10 cellular contexts compared by ENCODE assay signal in genomic region chr7:92765725-92766124, GRCh38.
A peak's percentile ranks its signal among the peaks of the same experiment; 100 is the strongest.
DNase-seq lines count a peak whose midpoint lies in the region; ATAC-seq and TF ChIP-seq lines count a peak whose summit lies in the region.
"Had no signal": no experiment of that assay in that cellular context is flagged by ENCODE, and none has a peak within 500 bp of the region (broad histone marks: within the 10 kb centered on the region; RNA-seq: fewer than 3 reads in every experiment).

No MANE protein-coding gene starts in this region.

- no peak overlapping the region for H3K4me3 Mint-ChIP-seq in activated CD4-positive, alpha-beta T cell treated with anti-CD3 and anti-CD28 coated beads, Interleukin-2, amount 10 ng/mL, durations not matched to agents 24 days and 14 days
- H3K4me3 Mint-ChIP-seq in activated CD4-positive, alpha-beta memory T cell treated with anti-CD3 and anti-CD28 coated beads, Interleukin-2, amount 10 ng/mL, durations not matched to agents 7 days and 5 days: no peak overlapping the region
- H3K4me3 Mint-ChIP-seq in stimulated activated memory B cell treated with anti-CD40 and anti-IgM and Interleukin-4, amounts not matched to agents 10 μg/mL and 1 μg/mL and 100 μg/mL, for 72 hours: no peak overlapping the region
- H3K4me3 Mint-ChIP-seq: immature natural killer cell had no signal

- H3K27me3 ChIP-seq in stomach: no peaks in the 10 kb centered on the region
- H3K27me3 ChIP-seq: upper lobe of left lung had no signal

- peaks cover 61% of the 10 kb centered on the region for H3K4me1 Mint-ChIP-seq in activated CD4-positive, alpha-beta T cell treated with anti-CD3 and anti-CD28 coated beads, Interleukin-2, amount 10 ng/mL, durations not matched to agents 24 days and 14 days
- peaks cover 61% of the 10 kb centered on the region for H3K4me1 Mint-ChIP-seq in activated CD4-positive, alpha-beta memory T cell treated with anti-CD3 and anti-CD28 coated beads, Interleukin-2, amount 10 ng/mL, durations not matched to agents 7 days and 5 days
- H3K4me1 Mint-ChIP-seq in stimulated activated memory B cell treated with anti-CD40 and anti-IgM and Interleukin-4, amounts not matched to agents 10 μg/mL and 1 μg/mL and 100 μg/mL, for 72 hours: peaks cover 13% of the 10 kb centered on the region

- H3K36me3 ChIP-seq in stomach: no peaks in the 10 kb centered on the region
- H3K36me3 ChIP-seq: upper lobe of left lung had no signal

- peak overlapping the region; percentile 94 for H3K27ac Mint-ChIP-seq in activated CD4-positive, alpha-beta T cell treated with anti-CD3 and anti-CD28 coated beads, Interleukin-2, amount 10 ng/mL, durations not matched to agents 24 days and 14 days
- peak overlapping the region; percentile 16 for H3K27ac Mint-ChIP-seq in activated CD4-positive, alpha-beta memory T cell treated with anti-CD3 and anti-CD28 coated beads, Interleukin-2, amount 10 ng/mL, durations not matched to agents 7 days and 5 days
- H3K27ac Mint-ChIP-seq in stimulated activated memory B cell treated with anti-CD40 and anti-IgM and Interleukin-4, amounts not matched to agents 10 μg/mL and 1 μg/mL and 100 μg/mL, for 72 hours: no peak overlapping the region

- H3K4me1 ChIP-seq in stomach: peaks cover 0 to 52% (median 27%) of the 10 kb centered on the region in 4 donors

- WGBS in stomach, 5 donors: 43 to 58% (median 57%) methylated on average over 3 of the region's 3 CpGs

- no peak for TF ChIP-seq POLR2A in stomach (IDR thresholded peaks at IDR 0.05)

- TF ChIP-seq EP300 in stomach (IDR thresholded peaks at IDR 0.05): no peak

- POLR2A ChIA-PET in activated CD4-positive, alpha-beta memory T cell treated with anti-CD3 and anti-CD28 coated beads, Interleukin-2, amount 10 ng/mL, durations not matched to agents 7 days and 5 days (lab: Charles Lee): interaction anchor here (0.8 to 1.0 kb wide), 3 partner anchors 11 to 55 kb away, joined by 3 to 4 read pairs (median 3); no protein-coding TSS in a partner anchor

- no peaks in the 10 kb centered on the region for H3K27me3 Mint-ChIP-seq in activated CD4-positive, alpha-beta T cell treated with anti-CD3 and anti-CD28 coated beads, Interleukin-2, amount 10 ng/mL, durations not matched to agents 24 days and 14 days
- H3K27me3 Mint-ChIP-seq in activated CD4-positive, alpha-beta memory T cell treated with anti-CD3 and anti-CD28 coated beads, Interleukin-2, amount 10 ng/mL, durations not matched to agents 7 days and 5 days: no peaks in the 10 kb centered on the region
- H3K27me3 Mint-ChIP-seq in stimulated activated memory B cell treated with anti-CD40 and anti-IgM and Interleukin-4, amounts not matched to agents 10 μg/mL and 1 μg/mL and 100 μg/mL, for 72 hours: no peaks in the 10 kb centered on the region

- H3K27ac ChIP-seq in stomach: peak overlapping the region in 3 of 5 donors; percentile 3 to 39 (median 35)
- H3K27ac ChIP-seq: upper lobe of left lung had no signal

- peaks cover 55% of the 10 kb centered on the region for H3K36me3 Mint-ChIP-seq in activated CD4-positive, alpha-beta T cell treated with anti-CD3 and anti-CD28 coated beads, Interleukin-2, amount 10 ng/mL, durations not matched to agents 24 days and 14 days (ENCODE audit: low read depth)
- peaks cover 49% of the 10 kb centered on the region for H3K36me3 Mint-ChIP-seq in activated CD4-positive, alpha-beta memory T cell treated with anti-CD3 and anti-CD28 coated beads, Interleukin-2, amount 10 ng/mL, durations not matched to agents 7 days and 5 days (ENCODE audit: low read depth)
- H3K36me3 Mint-ChIP-seq in stimulated activated memory B cell treated with anti-CD40 and anti-IgM and Interleukin-4, amounts not matched to agents 10 μg/mL and 1 μg/mL and 100 μg/mL, for 72 hours: peaks cover 24% of the 10 kb centered on the region

- CTCF ChIA-PET in activated CD4-positive, alpha-beta memory T cell treated with anti-CD3 and anti-CD28 coated beads, Interleukin-2, amount 10 ng/mL, durations not matched to agents 7 days and 5 days (lab: Charles Lee): interaction anchor here (0.6 to 2.2 kb wide), 4 partner anchors 9 to 788 kb away, joined by 3 to 6 read pairs (median 4); no protein-coding TSS in a partner anchor

- no peaks in the 10 kb centered on the region for H3K9me3 Mint-ChIP-seq in activated CD4-positive, alpha-beta T cell treated with anti-CD3 and anti-CD28 coated beads, Interleukin-2, amount 10 ng/mL, durations not matched to agents 24 days and 14 days
- H3K9me3 Mint-ChIP-seq in activated CD4-positive, alpha-beta memory T cell treated with anti-CD3 and anti-CD28 coated beads, Interleukin-2, amount 10 ng/mL, durations not matched to agents 7 days and 5 days: no peaks in the 10 kb centered on the region
- H3K9me3 Mint-ChIP-seq in stimulated activated memory B cell treated with anti-CD40 and anti-IgM and Interleukin-4, amounts not matched to agents 10 μg/mL and 1 μg/mL and 100 μg/mL, for 72 hours: no peaks in the 10 kb centered on the region
- H3K9me3 Mint-ChIP-seq: immature natural killer cell had no signal

- no peak for ATAC-seq in stimulated activated memory B cell treated with anti-CD40 and anti-IgM and Interleukin-4, amounts not matched to agents 10 μg/mL and 1 μg/mL and 100 μg/mL, for 72 hours

- H3K9me3 ChIP-seq in stomach: no peaks in the 10 kb centered on the region
- H3K9me3 ChIP-seq: upper lobe of left lung had no signal

- no peak for TF ChIP-seq CTCF in stomach (IDR thresholded peaks at IDR 0.05)

- no peak for DNase-seq in activated CD4-positive, alpha-beta T cell treated with anti-CD3 and anti-CD28 coated beads, Interleukin-2, amount 10 ng/mL, durations not matched to agents 24 days and 14 days
- no peak for DNase-seq in activated CD4-positive, alpha-beta T cell treated with anti-CD3 and anti-CD28 coated beads for 4 hours
- no peak for DNase-seq in activated CD4-positive, alpha-beta memory T cell treated with anti-CD3 and anti-CD28 coated beads, Interleukin-2, amount 10 ng/mL, durations not matched to agents 7 days and 5 days
- DNase-seq in foreskin melanocyte: peak; percentile 51
- DNase-seq in stomach: no peak
- DNase-seq in NCI-H510A treated with DMSO at 0.1 percent for 48 hours (lab: John Stamatoyannopoulos, UW): no peak
- DNase-seq in NCI-H1048 (lab: John Stamatoyannopoulos, UW): no peak
- DNase-seq: immature natural killer cell, upper lobe of left lung had no signal

- intact Hi-C loops in activated CD4-positive, alpha-beta T cell treated with anti-CD3 and anti-CD28 coated beads, Interleukin-2, amount 10 ng/mL, durations not matched to agents 24 days and 14 days (cut with micrococcal nuclease): loop anchor here (5.0 kb wide), 1 partner anchor 137 kb away; no protein-coding TSS in a partner anchor
- intact Hi-C loops in stomach (cut with DNase I; ENCODE audit: low total_unique reads): no loop called here

- H3K4me3 ChIP-seq in stomach: no peak overlapping the region
- H3K4me3 ChIP-seq: upper lobe of left lung had no signal
